16 cellular contexts compared by ENCODE assay signal in genomic region chr1:184472117-184472516, GRCh38.
"Had no signal": no experiment of that assay in that cellular context is flagged by ENCODE, and none has a peak within 500 bp of the region (broad histone marks: within the 10 kb centered on the region; RNA-seq: fewer than 3 reads in every experiment).

No MANE protein-coding gene starts in this region.

- H3K27me3 ChIP-seq: breast epithelium, pancreas, transverse colon, uterus had no signal

- H3K36me3 ChIP-seq: breast epithelium, pancreas, uterus had no signal

- H3K27ac ChIP-seq: breast epithelium, pancreas, transverse colon, uterus had no signal

- H3K9me3 ChIP-seq: breast epithelium, pancreas, transverse colon, uterus had no signal

- ATAC-seq: activated CD8-positive, alpha-beta T cell treated with anti-CD3 and anti-CD28 coated beads, Interleukin-2, amount 10 ng/mL, durations not matched to agents 7 days and 5 days; activated T-cell treated with anti-CD3 and anti-CD28 coated beads, Interleukin-2, amount 50 U/mL, for 4 hours; naive thymus-derived CD8-positive, alpha-beta T cell; pancreas had no signal

- H3K4me3 ChIP-seq: breast epithelium, pancreas, transverse colon, uterus had no signal

- DNase-seq: activated CD4-positive, alpha-beta T cell treated with anti-CD3 and anti-CD28 coated beads, Interleukin-2, amount 10 ng/mL, durations not matched to agents 24 days and 14 days; activated CD8-positive, alpha-beta T cell treated with anti-CD3 and anti-CD28 coated beads, Interleukin-2, amount 10 ng/mL, durations not matched to agents 7 days and 5 days; activated naive CD4-positive, alpha-beta T cell treated with anti-CD3 and anti-CD28 coated beads for 36 hours; activated T-cell treated with anti-CD3 and anti-CD28 coated beads, Interleukin-2, amount 50 U/mL, for 4 hours; anterior cingulate cortex; dermis blood vessel endothelial cell; foreskin melanocyte; mesendoderm; naive thymus-derived CD8-positive, alpha-beta T cell; pancreas; stimulated activated naive CD4-positive, alpha-beta T cell; T-helper 1 cell; T1000; transverse colon; uterus had no signal

- H3K4me1 ChIP-seq: breast epithelium, pancreas had no signal
